10 cellular contexts compared by ENCODE assay signal in genomic region chr17:28346746-28347246, GRCh38. TPM values are rescaled to one million over a fixed set of nuclear protein-coding genes. Genes with fewer than 3 reads are reported as not detected.
A peak's percentile ranks its signal among the peaks of the same experiment; 100 is the strongest.
DNase-seq lines count a peak whose midpoint lies in the region; ATAC-seq, FAIRE-seq and TF ChIP-seq lines count a peak whose summit lies in the region.
"Had no signal": no experiment of that assay in that cellular context is flagged by ENCODE, and none has a peak within 500 bp of the region (broad histone marks: within the 10 kb centered on the region; RNA-seq: fewer than 3 reads in every experiment).

No MANE protein-coding gene starts in this region.

- peaks cover 25% of the 10 kb centered on the region for H3K79me1 ChIP-seq in mesenchymal stem cell (replicated peaks; ENCODE audit: low read length, poor library complexity, severe bottlenecking)

- no peak overlapping the region for H4K91ac ChIP-seq in mesenchymal stem cell (ENCODE audit: low read length)

- H3K27ac ChIP-seq in endodermal cell (ENCODE audit: low read depth, low read length) (peak overlapping the region; percentile 53), mesenchymal stem cell (ENCODE audit: low read length, poor library complexity, severe bottlenecking) (peak overlapping the region; percentile 91)

- no peak overlapping the region for H2BK12ac ChIP-seq in mesenchymal stem cell (ENCODE audit: low read length in 2 of 2)

- H3K4me1 Mint-ChIP-seq in Calu3 (ENCODE audit: low read depth, unreplicated experiment), result peaks cover 21% of the 10 kb centered on the region
- H3K4me1 Mint-ChIP-seq in endodermal cell, result peaks cover 4% of the 10 kb centered on the region

- peaks cover 58% of the 10 kb centered on the region for H3K36me3 Mint-ChIP-seq in Calu3 (ENCODE audit: insufficient read depth, unreplicated experiment)
- peaks cover 83% of the 10 kb centered on the region for H3K36me3 Mint-ChIP-seq in endodermal cell (ENCODE audit: low read depth)

- peak overlapping the region; percentile 13 for H3K4me2 ChIP-seq in mesenchymal stem cell (ENCODE audit: low read length, poor library complexity, severe bottlenecking)

- ATAC-seq in HG02885 (IDR thresholded peaks at IDR 0.05; ENCODE audit: poor library complexity, unreplicated experiment), result no peak

- FAIRE-seq in GM19239 (lab: Jason Lieb, UNC), result no peak

- H3K18ac ChIP-seq in mesenchymal stem cell (ENCODE audit: low read depth in 1 of 2, low read length in 2 of 2), result no peak overlapping the region

- no peak for TF ChIP-seq POLR2A in NB4 (IDR thresholded peaks at IDR 0.05; ENCODE audit: extremely low read depth, insufficient read length)

- no peak overlapping the region for H3K4ac ChIP-seq in mesenchymal stem cell (ENCODE audit: low read depth in 1 of 2, low read length in 2 of 2)

- H3K9ac ChIP-seq in endodermal cell (ENCODE audit: extremely low read depth, low read length, poor library complexity, severe bottlenecking), result peak overlapping the region; percentile 25
- peak overlapping the region; percentile 67 for H3K9ac ChIP-seq in mesenchymal stem cell (ENCODE audit: low read length)

- WGBS in endodermal cell (ENCODE audit: insufficient coverage in 1 of 2, insufficient read length in 1 of 2), 2 experiments, result 90 to 100% methylated on average over 1 to 5 of the region's 7 CpGs
- WGBS in mesenchymal stem cell, result 91% methylated on average over 2 of the region's 7 CpGs

- no peaks in the 10 kb centered on the region for H3K9me3 Mint-ChIP-seq in Calu3 (ENCODE audit: low read depth, unreplicated experiment)
- no peaks in the 10 kb centered on the region for H3K9me3 Mint-ChIP-seq in endodermal cell

- DNase-seq in Calu3 (peak; percentile 37), NB4 (ENCODE audit: low read depth) (peak; percentile 31), endodermal cell (peak; percentile 73), mesenchymal stem cell (peak; percentile 63), anterior cingulate cortex (lab: John Stamatoyannopoulos, UW) (no peak), GM19239 (ENCODE audit: insufficient read length, low spot score) (no peak)
- no peak for DNase-seq in activated CD4-positive, CD25-positive, alpha-beta regulatory T cell treated with anti-CD3 and anti-CD28 coated beads, Interleukin-2, amount 50 U/mL, for 72 hours
- DNase-seq: activated naive CD4-positive, alpha-beta T cell; KG1 had no signal

- H3K27ac Mint-ChIP-seq in Calu3 (ENCODE audit: unreplicated experiment), result peak overlapping the region; percentile 82
- peak overlapping the region; percentile 73 for H3K27ac Mint-ChIP-seq in endodermal cell

- no peak overlapping the region for H2AFZ ChIP-seq in mesenchymal stem cell (ENCODE audit: low read depth, low read length)

- H2BK120ac ChIP-seq in mesenchymal stem cell (ENCODE audit: low read depth, low read length), result no peak overlapping the region

- H3K36me3 ChIP-seq in endodermal cell (ENCODE audit: control insufficient read depth, insufficient read depth, low read length), result peaks cover 95% of the 10 kb centered on the region
- peaks cover 76 to 98% of the 10 kb centered on the region in 2 experiments for H3K36me3 ChIP-seq in mesenchymal stem cell (ENCODE audit: control insufficient read depth in 1 of 2, insufficient read depth in 2 of 2, low read depth in 1 of 2, low read length in 2 of 2)

- TSS peak; percentile 3 for BruUV-seq in Calu3 (replicated peaks; lab: Mats Ljungman, UMichigan)

- CTCF ChIA-PET in Calu3 (lab: Charles Lee), result interaction anchor here (1.0 to 2.0 kb wide), 4 partner anchors 11 to 95 kb away, joined by 3 to 9 read pairs (median 6); partner anchors contain the start of genes POLDIP2 and TNFAIP1

- H3K4me3 Mint-ChIP-seq in Calu3 (ENCODE audit: low read depth, unreplicated experiment), result no peak overlapping the region
- H3K4me3 Mint-ChIP-seq in endodermal cell, result no peak overlapping the region

- H3K27me3 Mint-ChIP-seq in Calu3 (ENCODE audit: unreplicated experiment) (no peaks in the 10 kb centered on the region), endodermal cell (ENCODE audit: insufficient read depth) (no peaks in the 10 kb centered on the region)

- no peak overlapping the region for H3K4me3 ChIP-seq in NB4 (ENCODE audit: low read depth, low read length)
- H3K4me3 ChIP-seq in endodermal cell (ENCODE audit: low read length), result no peak overlapping the region
- H3K4me3 ChIP-seq in mesenchymal stem cell (ENCODE audit: insufficient read depth in 1 of 2, low read depth in 1 of 2, low read length in 2 of 2), result no peak overlapping the region

- H3K9me3 ChIP-seq in endodermal cell (ENCODE audit: control insufficient read depth, low read length), result no peaks in the 10 kb centered on the region
- no peaks in the 10 kb centered on the region for H3K9me3 ChIP-seq in mesenchymal stem cell (ENCODE audit: control insufficient read depth, low read length)

- intact Hi-C loops in Calu3 (cut with micrococcal nuclease; ENCODE audit: unreplicated experiment), result no loop called here

- H3K23ac ChIP-seq in mesenchymal stem cell (ENCODE audit: low read length in 2 of 2), result no peak overlapping the region

- TF ChIP-seq CTCF in Calu3 (IDR thresholded peaks at IDR 0.05; ENCODE audit: unreplicated experiment) (peak; percentile 21), NB4 (IDR thresholded peaks at IDR 0.05; ENCODE audit: low read depth, low read length) (peak; percentile 5), endodermal cell (conservative IDR thresholded peaks at IDR 0.05) (peak; percentile 62)

- H4K8ac ChIP-seq in mesenchymal stem cell (ENCODE audit: low read length), result peak overlapping the region; percentile 22

- H3K14ac ChIP-seq in mesenchymal stem cell (ENCODE audit: low read length in 2 of 2), result no peak overlapping the region

- peaks cover 9% of the 10 kb centered on the region for H3K4me1 ChIP-seq in endodermal cell (ENCODE audit: control insufficient read depth, insufficient read depth, low read length)
- H3K4me1 ChIP-seq in mesenchymal stem cell (ENCODE audit: control insufficient read depth, insufficient read depth, low read depth, low read length), result peaks cover 16% of the 10 kb centered on the region

- H2BK5ac ChIP-seq in mesenchymal stem cell (ENCODE audit: low read depth, low read length, poor library complexity, severe bottlenecking), result peak overlapping the region; percentile 37

- H2BK15ac ChIP-seq in mesenchymal stem cell (ENCODE audit: low read depth, poor library complexity, severe bottlenecking), result no peak overlapping the region

- H3K27me3 ChIP-seq in endodermal cell (ENCODE audit: control insufficient read depth, insufficient read depth, low read length, poor library complexity, severe bottlenecking) (no peaks in the 10 kb centered on the region), mesenchymal stem cell (ENCODE audit: control insufficient read depth in 1 of 2, insufficient read depth in 1 of 2, low read length in 2 of 2) (no peaks in the 10 kb centered on the region)

- H2AK5ac ChIP-seq in mesenchymal stem cell (ENCODE audit: low read length, severe bottlenecking), result peak overlapping the region; percentile 80

RNA-seq across cellular contexts. Expression of gene POLDIP2, which starts 10.5 kb away (rescaled TPM):
- total RNA-seq in Calu3 (2022), result 82.7 and 85.9 TPM in 2 replicates
- total RNA-seq in endodermal cell, result 10 to 100 TPM; 69.0 to 72.1 TPM
- polyA plus RNA-seq in endodermal cell (2013, experiment 1 of 2), result 56.7 TPM
- polyA plus RNA-seq in endodermal cell (2013, experiment 2 of 2), result 51.2 TPM
- 67.8 TPM for polyA plus RNA-seq in mesenchymal stem cell (2013, experiment 1 of 2)
- polyA plus RNA-seq in mesenchymal stem cell (2013, experiment 2 of 2), result 67.2 TPM

RNA-seq across cellular contexts. Expression of gene TNFAIP1, which starts 11.2 kb away (rescaled TPM):
- total RNA-seq in Calu3 (2022) (45.9 and 49.4 TPM in 2 replicates), endodermal cell (10 to 100 TPM; 29.9 to 36.1 TPM)
- polyA plus RNA-seq in endodermal cell (2013, experiment 1 of 2), result 29.7 TPM
- polyA plus RNA-seq in endodermal cell (2013, experiment 2 of 2), result 27.6 TPM
- 49.4 TPM for polyA plus RNA-seq in mesenchymal stem cell (2013, experiment 1 of 2)
- 49.9 TPM for polyA plus RNA-seq in mesenchymal stem cell (2013, experiment 2 of 2)

RNA-seq across cellular contexts. Expression of gene IFT20, which starts 11.5 kb away (rescaled TPM):
- total RNA-seq in Calu3 (2022) (31.9 and 32.1 TPM in 2 replicates), endodermal cell (10 to 100 TPM; 28.9 to 34.3 TPM)
- polyA plus RNA-seq in endodermal cell (2013, experiment 1 of 2), result 34.4 TPM
- 35.6 TPM for polyA plus RNA-seq in endodermal cell (2013, experiment 2 of 2)
- 71.7 TPM for polyA plus RNA-seq in mesenchymal stem cell (2013, experiment 1 of 2)
- polyA plus RNA-seq in mesenchymal stem cell (2013, experiment 2 of 2), result 73.0 TPM

RNA-seq across cellular contexts. Expression of gene SEBOX, which starts 18.2 kb away (rescaled TPM):
- total RNA-seq in Calu3 (2022) (not detected in 2 replicates), endodermal cell (not detected)
- polyA plus RNA-seq in endodermal cell (2013, experiment 1 of 2), result not detected
- not detected for polyA plus RNA-seq in endodermal cell (2013, experiment 2 of 2)
- not detected for polyA plus RNA-seq in mesenchymal stem cell (2013, experiment 1 of 2)
- polyA plus RNA-seq in mesenchymal stem cell (2013, experiment 2 of 2), result not detected

RNA-seq across cellular contexts. Expression of gene VTN, which starts 23.3 kb away (rescaled TPM):
- total RNA-seq in Calu3 (2022) (0.22 TPM in 1 of 2 replicates, not detected in the other), endodermal cell (1 to 10 TPM; 2.5 to 6.7 TPM)
- polyA plus RNA-seq in endodermal cell (2013, experiment 1 of 2), result 5.6 TPM
- polyA plus RNA-seq in endodermal cell (2013, experiment 2 of 2), result 4.4 TPM
- polyA plus RNA-seq in mesenchymal stem cell (2013, experiment 1 of 2), result 0.76 TPM
- 0.58 TPM for polyA plus RNA-seq in mesenchymal stem cell (2013, experiment 2 of 2)

Comparison
In these comparisons a context has a peak if more than half of its experiments do, and no peak if none do; other contexts are left out.
1. DNase-seq: peak in Calu3 (single experiment), NB4 (single experiment), endodermal cell (single experiment) and mesenchymal stem cell (single experiment); none in activated CD4-positive, CD25-positive, alpha-beta regulatory T cell treated with anti-CD3 and anti-CD28 coated beads, Interleukin-2, amount 50 U/mL, for 72 hours (single experiment), anterior cingulate cortex (0 of 58) and GM19239 (single experiment).
2. CTCF ChIP-seq: peak in every context shown above with its lines; median percentile 62 in endodermal cell; 21 in Calu3; 5 in NB4.